In genomic region chr1:180380259-180381183, GRCh38 we compare ENCODE assay signal across 22 cellular contexts.
DNase-seq lines count a peak whose midpoint lies in the region; ATAC-seq, FAIRE-seq and TF ChIP-seq lines count a peak whose summit lies in the region.
"Had no signal": no experiment of that assay in that cellular context is flagged by ENCODE, and none has a peak within 500 bp of the region (broad histone marks: within the 10 kb centered on the region; RNA-seq: fewer than 3 reads in every experiment).

No MANE protein-coding gene starts in this region.

- H3K4me3 Mint-ChIP-seq in activated CD4-positive, alpha-beta T cell treated with anti-CD3 and anti-CD28 coated beads, Interleukin-2, amount 10 ng/mL, durations not matched to agents 24 days and 14 days, result no peak overlapping the region
- no peak overlapping the region for H3K4me3 Mint-ChIP-seq in activated naive CD8-positive, alpha-beta T cell treated with anti-CD3 and anti-CD28 coated beads, Interleukin-2, amount 50 U/mL, for 24 hours
- H3K4me3 Mint-ChIP-seq in stimulated activated naive B cell treated with anti-CD40 and anti-IgM and Interleukin-4, amounts not matched to agents 10 μg/mL and 1 μg/mL and 100 μg/mL, for 72 hours, result no peak overlapping the region
- H3K4me3 Mint-ChIP-seq: CD14-positive monocyte had no signal

- H3K9me3 ChIP-seq in HepG2 (ENCODE audit: low read length), result peaks cover 38% of the 10 kb centered on the region
- H3K9me3 ChIP-seq in right lobe of liver, result peaks cover 0 to 12% (median 0%) of the 10 kb centered on the region in 4 donors
- H3K9me3 ChIP-seq in transverse colon, result peaks cover 37% of the 10 kb centered on the region in 2 donors

- H3K27me3 Mint-ChIP-seq in activated CD4-positive, alpha-beta T cell treated with anti-CD3 and anti-CD28 coated beads, Interleukin-2, amount 10 ng/mL, durations not matched to agents 24 days and 14 days, result no peaks in the 10 kb centered on the region
- no peaks in the 10 kb centered on the region for H3K27me3 Mint-ChIP-seq in activated naive CD8-positive, alpha-beta T cell treated with anti-CD3 and anti-CD28 coated beads, Interleukin-2, amount 50 U/mL, for 24 hours
- H3K27me3 Mint-ChIP-seq in stimulated activated naive B cell treated with anti-CD40 and anti-IgM and Interleukin-4, amounts not matched to agents 10 μg/mL and 1 μg/mL and 100 μg/mL, for 72 hours, result no peaks in the 10 kb centered on the region
- H3K27me3 Mint-ChIP-seq: IgD-negative memory B cell had no signal

- peaks cover 48% of the 10 kb centered on the region for H3K36me3 Mint-ChIP-seq in activated CD4-positive, alpha-beta T cell treated with anti-CD3 and anti-CD28 coated beads, Interleukin-2, amount 10 ng/mL, durations not matched to agents 24 days and 14 days (ENCODE audit: low read depth)
- H3K36me3 Mint-ChIP-seq in activated naive CD8-positive, alpha-beta T cell treated with anti-CD3 and anti-CD28 coated beads, Interleukin-2, amount 50 U/mL, for 24 hours (ENCODE audit: low read depth), result peaks cover 66% of the 10 kb centered on the region
- H3K36me3 Mint-ChIP-seq in stimulated activated naive B cell treated with anti-CD40 and anti-IgM and Interleukin-4, amounts not matched to agents 10 μg/mL and 1 μg/mL and 100 μg/mL, for 72 hours, result peaks cover 70 to 91% of the 10 kb centered on the region in 2 donors

- no peaks in the 10 kb centered on the region for H3K36me3 ChIP-seq in HepG2 (replicated peaks in 1 of 2; ENCODE audit: control insufficient read depth in 1 of 2, insufficient read depth in 2 of 2, low read length in 2 of 2)
- H3K36me3 ChIP-seq in right lobe of liver, result no peaks in the 10 kb centered on the region
- H3K36me3 ChIP-seq in transverse colon, result no peaks in the 10 kb centered on the region
- H3K36me3 ChIP-seq: Peyer's patch had no signal

- POLR2A ChIA-PET in HepG2 (lab: Yijun Ruan, JAX), result no interaction called here

- no peak for TF ChIP-seq POLR2A in HepG2 (IDR thresholded peaks at IDR 0.05; ENCODE audit: insufficient read depth in 1 of 2, low read depth in 2 of 2, low read length in 2 of 2)
- TF ChIP-seq POLR2A in right lobe of liver (IDR thresholded peaks at IDR 0.05), result no peak
- no peak for TF ChIP-seq POLR2A in transverse colon (IDR thresholded peaks at IDR 0.05)

- no peak overlapping the region for H2AFZ ChIP-seq in HepG2 (ENCODE audit: low read length)

- H3K9me3 Mint-ChIP-seq in activated CD4-positive, alpha-beta T cell treated with anti-CD3 and anti-CD28 coated beads, Interleukin-2, amount 10 ng/mL, durations not matched to agents 24 days and 14 days, result peaks cover 43% of the 10 kb centered on the region
- peaks cover 77% of the 10 kb centered on the region for H3K9me3 Mint-ChIP-seq in activated naive CD8-positive, alpha-beta T cell treated with anti-CD3 and anti-CD28 coated beads, Interleukin-2, amount 50 U/mL, for 24 hours
- H3K9me3 Mint-ChIP-seq in stimulated activated naive B cell treated with anti-CD40 and anti-IgM and Interleukin-4, amounts not matched to agents 10 μg/mL and 1 μg/mL and 100 μg/mL, for 72 hours, result peaks cover 39 to 53% of the 10 kb centered on the region in 2 donors

- no TSS peak for BruUV-seq in HepG2 (replicated peaks; lab: Mats Ljungman, UMichigan)

- H3K4me1 ChIP-seq in HepG2 (ENCODE audit: insufficient read depth, low read length) (no peaks in the 10 kb centered on the region), right lobe of liver (no peaks in the 10 kb centered on the region), transverse colon (no peaks in the 10 kb centered on the region)
- H3K4me1 ChIP-seq: Peyer's patch had no signal

- H3K27ac ChIP-seq in HepG2 (ENCODE audit: extremely low read length, insufficient read depth, low read length) (no peak overlapping the region), right lobe of liver (no peak overlapping the region), transverse colon (no peak overlapping the region)
- H3K27ac ChIP-seq: Peyer's patch had no signal

- TF ChIP-seq EP300 in HepG2 (IDR thresholded peaks at IDR 0.05; ENCODE audit: low read depth in 2 of 2, low read length in 2 of 2) (no peak), HepG2 (CRISPR knock-in tag; IDR thresholded peaks at IDR 0.05; ENCODE audit: borderline replicate concordance) (no peak), transverse colon (IDR thresholded peaks at IDR 0.05; ENCODE audit: low read depth) (no peak)

- H3K27me3 ChIP-seq in HepG2 (ENCODE audit: control insufficient read depth in 1 of 2, insufficient read depth in 2 of 2, low read length in 2 of 2), result no peaks in the 10 kb centered on the region
- no peaks in the 10 kb centered on the region for H3K27me3 ChIP-seq in right lobe of liver
- no peaks in the 10 kb centered on the region for H3K27me3 ChIP-seq in transverse colon
- H3K27me3 ChIP-seq: Peyer's patch had no signal

- H3K27ac Mint-ChIP-seq in activated CD4-positive, alpha-beta T cell treated with anti-CD3 and anti-CD28 coated beads, Interleukin-2, amount 10 ng/mL, durations not matched to agents 24 days and 14 days, result peak overlapping the region; percentile 34
- H3K27ac Mint-ChIP-seq in activated naive CD8-positive, alpha-beta T cell treated with anti-CD3 and anti-CD28 coated beads, Interleukin-2, amount 50 U/mL, for 24 hours, result no peak overlapping the region
- no peak overlapping the region for H3K27ac Mint-ChIP-seq in stimulated activated naive B cell treated with anti-CD40 and anti-IgM and Interleukin-4, amounts not matched to agents 10 μg/mL and 1 μg/mL and 100 μg/mL, for 72 hours
- H3K27ac Mint-ChIP-seq: CD14-positive monocyte, IgD-negative memory B cell had no signal

- TF ChIP-seq RAD21 in HepG2 (CRISPR knock-in tag; IDR thresholded peaks at IDR 0.05), result no peak

- no peak overlapping the region for H3K9ac ChIP-seq in HepG2 (ENCODE audit: insufficient read depth, low read depth, low read length)

- FAIRE-seq in HepG2 (lab: Jason Lieb, UNC), result no peak
- FAIRE-seq: G401.6, GM12892, GM19239 had no signal

- TF ChIP-seq CTCF in HepG2 (CRISPR knock-in tag; IDR thresholded peaks at IDR 0.05), result no peak
- no peak for TF ChIP-seq CTCF in right lobe of liver (IDR thresholded peaks at IDR 0.05)
- TF ChIP-seq CTCF in transverse colon (IDR thresholded peaks at IDR 0.05), result no peak

- 79% methylated on average over 3 of the region's 3 CpGs for WGBS in HepG2 (ENCODE audit: low lambda C conversion rate)
- WGBS in right lobe of liver (ENCODE audit: insufficient coverage, low coverage, low lambda C conversion rate, missing lambda C conversion rate), result 85% methylated on average over 3 of the region's 3 CpGs
- WGBS in transverse colon (ENCODE audit: low coverage in 1 of 2), 2 donors, result 87 to 92% methylated on average over 3 of the region's 3 CpGs

- H3K79me2 ChIP-seq in HepG2 (ENCODE audit: insufficient read depth, low read length), result peaks cover 7% of the 10 kb centered on the region

- H3K4me2 ChIP-seq in HepG2 (ENCODE audit: low read depth, low read length), result no peak overlapping the region

- intact Hi-C loops in activated CD4-positive, alpha-beta T cell treated with anti-CD3 and anti-CD28 coated beads, Interleukin-2, amount 10 ng/mL, durations not matched to agents 24 days and 14 days (cut with micrococcal nuclease), result no loop called here
- intact Hi-C loops in HepG2 (cut with micrococcal nuclease; ENCODE audit: unreplicated experiment) (no loop called here), right lobe of liver (cut with DNase I) (no loop called here), transverse colon (cut with DNase I; ENCODE audit: low total_unique reads) (no loop called here)

- in situ Hi-C loops in HepG2 (cut with HindIII; ENCODE audit: extremely low pct_ligation_motif_present, low pct_unique_long_range_greater_than_20kb) (no loop called here), transverse colon (cut with MboI; ENCODE audit: low pct_ligation_motif_present in 1 of 4, low pct_unique_long_range_greater_than_20kb in 1 of 4, low sequenced_read_pairs in 3 of 4) (no loop called here)

- no peaks in the 10 kb centered on the region for H4K20me1 ChIP-seq in HepG2 (ENCODE audit: insufficient read depth, low read length)

- H3K4me3 ChIP-seq in HepG2 (replicated peaks in 1 of 3; ENCODE audit: insufficient read depth in 1 of 3, low read depth in 2 of 3, low read length in 3 of 3) (no peak overlapping the region), right lobe of liver (no peak overlapping the region), transverse colon (no peak overlapping the region)
- H3K4me3 ChIP-seq: Peyer's patch had no signal

- DNase-seq in activated CD4-positive, alpha-beta T cell treated with anti-CD3 and anti-CD28 coated beads, Interleukin-2, amount 10 ng/mL, durations not matched to agents 24 days and 14 days, result no peak
- DNase-seq in activated CD4-positive, alpha-beta T cell treated with anti-CD3 and anti-CD28 coated beads, Interleukin-2, amount 50 U/mL, for 1 hour, result no peak
- no peak for DNase-seq in HepG2 (ENCODE audit: low spot score)
- no peak for DNase-seq in right lobe of liver
- no peak for DNase-seq in activated naive CD8-positive, alpha-beta T cell treated with anti-CD3 and anti-CD28 coated beads, Interleukin-2, amount 50 U/mL, for 24 hours
- no peak for DNase-seq in stimulated activated naive B cell treated with anti-CD40 and anti-IgM and Interleukin-4, amounts not matched to agents 10 μg/mL and 1 μg/mL and 100 μg/mL, for 72 hours
- DNase-seq in transverse colon, result no peak
- DNase-seq: Karpas-422, MV-4-11, NCI-H1105 treated with DMSO at 0.1 percent for 48 hours, NCI-H2029 treated with DMSO at 0.1 percent for 48 hours, NCI-H2171, NCI-H345, NCI-H524, NCI-H774, Peyer's patch had no signal

- no peak for ATAC-seq in HepG2
- ATAC-seq in right lobe of liver, result no peak
- peak; percentile 77 for ATAC-seq in activated naive CD8-positive, alpha-beta T cell treated with anti-CD3 and anti-CD28 coated beads, Interleukin-2, amount 50 U/mL, for 24 hours
- ATAC-seq in GM21360 (IDR thresholded peaks at IDR 0.05; ENCODE audit: unreplicated experiment), result no peak
- ATAC-seq in stimulated activated naive B cell treated with anti-CD40 and anti-IgM and Interleukin-4, amounts not matched to agents 10 μg/mL and 1 μg/mL and 100 μg/mL, for 72 hours (replicated peaks), result no peak

- CTCF ChIA-PET in HepG2 (lab: Yijun Ruan, JAX; ENCODE audit: low intra/inter-chr PET ratio, low total read pairs), result no interaction called here

- H3K4me1 Mint-ChIP-seq in activated CD4-positive, alpha-beta T cell treated with anti-CD3 and anti-CD28 coated beads, Interleukin-2, amount 10 ng/mL, durations not matched to agents 24 days and 14 days, result peaks cover 12% of the 10 kb centered on the region
- peaks cover 18% of the 10 kb centered on the region for H3K4me1 Mint-ChIP-seq in activated naive CD8-positive, alpha-beta T cell treated with anti-CD3 and anti-CD28 coated beads, Interleukin-2, amount 50 U/mL, for 24 hours
- H3K4me1 Mint-ChIP-seq in stimulated activated naive B cell treated with anti-CD40 and anti-IgM and Interleukin-4, amounts not matched to agents 10 μg/mL and 1 μg/mL and 100 μg/mL, for 72 hours, result peaks cover 4 to 5% of the 10 kb centered on the region in 2 donors
